Comparison of ENCODE assay signal across 1 cellular context in the genomic region with DNA sequence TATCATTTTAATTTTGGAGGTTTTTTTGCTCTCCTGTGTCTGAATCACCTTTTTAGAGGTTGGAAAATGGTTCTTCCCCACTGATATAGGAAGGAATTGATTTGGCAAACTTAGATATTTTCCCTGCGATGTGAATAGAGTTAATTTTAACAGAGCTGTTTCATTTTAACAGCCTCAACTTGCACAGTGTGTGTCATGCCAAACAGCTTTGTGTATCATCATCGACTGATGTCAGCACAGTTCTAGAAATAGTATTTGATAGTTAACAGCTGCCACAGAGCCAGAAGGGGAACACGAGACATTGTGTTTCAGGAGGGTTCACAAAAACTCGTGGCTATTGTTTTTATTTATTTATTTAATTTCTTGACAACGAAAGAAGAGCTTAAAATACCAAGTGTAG.
A peak's percentile ranks its signal among the peaks of the same experiment; 100 is the strongest.
TF ChIP-seq lines count a peak whose summit lies in the region.

No MANE protein-coding gene starts in this region.

TF ChIP-seq in liver, 16 proteins besides CTCF, POLR2A, EP300 and RAD21 (continued from another document):
- TF ChIP-seq, protein P1, sequence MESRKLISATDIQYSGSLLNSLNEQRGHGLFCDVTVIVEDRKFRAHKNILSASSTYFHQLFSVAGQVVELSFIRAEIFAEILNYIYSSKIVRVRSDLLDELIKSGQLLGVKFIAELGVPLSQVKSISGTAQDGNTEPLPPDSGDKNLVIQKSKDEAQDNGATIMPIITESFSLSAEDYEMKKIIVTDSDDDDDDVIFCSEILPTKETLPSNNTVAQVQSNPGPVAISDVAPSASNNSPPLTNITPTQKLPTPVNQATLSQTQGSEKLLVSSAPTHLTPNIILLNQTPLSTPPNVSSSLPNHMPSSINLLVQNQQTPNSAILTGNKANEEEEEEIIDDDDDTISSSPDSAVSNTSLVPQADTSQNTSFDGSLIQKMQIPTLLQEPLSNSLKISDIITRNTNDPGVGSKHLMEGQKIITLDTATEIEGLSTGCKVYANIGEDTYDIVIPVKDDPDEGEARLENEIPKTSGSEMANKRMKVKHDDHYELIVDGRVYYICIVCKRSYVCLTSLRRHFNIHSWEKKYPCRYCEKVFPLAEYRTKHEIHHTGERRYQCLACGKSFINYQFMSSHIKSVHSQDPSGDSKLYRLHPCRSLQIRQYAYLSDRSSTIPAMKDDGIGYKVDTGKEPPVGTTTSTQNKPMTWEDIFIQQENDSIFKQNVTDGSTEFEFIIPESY (IDR thresholded peaks at IDR 0.05) = peak; percentile 20
- TF ChIP-seq JUND (IDR thresholded peaks at IDR 0.05) = peak; percentile 10 to 49
- TF ChIP-seq HNF4G (IDR thresholded peaks at IDR 0.05) = no peak
- TF ChIP-seq, protein P2, sequence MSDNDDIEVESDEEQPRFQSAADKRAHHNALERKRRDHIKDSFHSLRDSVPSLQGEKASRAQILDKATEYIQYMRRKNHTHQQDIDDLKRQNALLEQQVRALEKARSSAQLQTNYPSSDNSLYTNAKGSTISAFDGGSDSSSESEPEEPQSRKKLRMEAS (IDR thresholded peaks at IDR 0.05) = peak; percentile 39
- peak; percentile 53 for TF ChIP-seq YY1 (IDR thresholded peaks at IDR 0.05)
